20 cellular contexts compared by ENCODE assay signal in genomic region chr5:57335092-57335491, GRCh38.
DNase-seq lines count a peak whose midpoint lies in the region; ATAC-seq and TF ChIP-seq lines count a peak whose summit lies in the region.
"Had no signal": no experiment of that assay in that cellular context is flagged by ENCODE, and none has a peak within 500 bp of the region (broad histone marks: within the 10 kb centered on the region; RNA-seq: fewer than 3 reads in every experiment).

No MANE protein-coding gene starts in this region.

- BruUV-seq in PC-3 (replicated peaks; lab: Mats Ljungman, UMichigan), result no TSS peak

- no peak overlapping the region for H3K4me3 ChIP-seq in PC-3 (ENCODE audit: low read length)
- H3K4me3 ChIP-seq in osteoblast (ENCODE audit: insufficient read depth, low read length), result no peak overlapping the region
- H3K4me3 ChIP-seq in heart right ventricle, result no peak overlapping the region
- H3K4me3 ChIP-seq: SJCRH30, uterus had no signal

- H3K4me1 ChIP-seq in PC-3 (ENCODE audit: insufficient read depth, low read length) (peaks cover 49% of the 10 kb centered on the region), osteoblast (ENCODE audit: insufficient read depth, low read length) (peaks cover 5% of the 10 kb centered on the region), heart right ventricle (peaks cover 0 to 40% (median 9%) of the 10 kb centered on the region in 9 donors)
- H3K4me1 ChIP-seq: SJCRH30, uterus had no signal

- CTCF ChIA-PET in PC-3 (lab: Charles Lee), result no interaction called here

- H3F3A ChIP-seq in PC-3 (ENCODE audit: low read length, unreplicated experiment), result peaks cover 3% of the 10 kb centered on the region

- H3K27me3 Mint-ChIP-seq in nephron progenitor cell (ENCODE audit: low read depth, poor library complexity), result peaks cover 7% of the 10 kb centered on the region
- H3K27me3 Mint-ChIP-seq: naive B cell had no signal

- H3K27me3 ChIP-seq in PC-3 (ENCODE audit: low read length) (no peaks in the 10 kb centered on the region), osteoblast (ENCODE audit: insufficient read depth, low read length) (no peaks in the 10 kb centered on the region), heart right ventricle (no peaks in the 10 kb centered on the region)
- H3K27me3 ChIP-seq: SJCRH30, uterus had no signal

- H3K9me2 ChIP-seq in PC-3 (replicated peaks; ENCODE audit: low read length), result no peaks in the 10 kb centered on the region

- WGBS in heart right ventricle, 2 donors, result 93% methylated on average over 1 of the region's 1 CpG

- peaks cover 17% of the 10 kb centered on the region for H3K4me1 Mint-ChIP-seq in nephron progenitor cell
- H3K4me1 Mint-ChIP-seq: naive B cell had no signal

- H3K9me3 ChIP-seq in PC-3 (ENCODE audit: low read length) (no peaks in the 10 kb centered on the region), osteoblast (ENCODE audit: low read depth, low read length) (no peaks in the 10 kb centered on the region), heart right ventricle (no peaks in the 10 kb centered on the region)
- H3K9me3 ChIP-seq: SJCRH30, uterus had no signal

- intact Hi-C loops in PC-3 (cut with micrococcal nuclease), result loop anchor here (1.0 to 2.0 kb wide), 3 partner anchors 36 to 78 kb away; no protein-coding TSS in a partner anchor
- intact Hi-C loops in heart right ventricle (cut with DNase I), result no loop called here

- H3K27ac ChIP-seq in PC-3 (ENCODE audit: low read length), result peak overlapping the region; percentile 53
- peak overlapping the region; percentile 6 for H3K27ac ChIP-seq in epithelial cell of prostate
- peak overlapping the region; percentile 26 for H3K27ac ChIP-seq in osteoblast (ENCODE audit: low read depth, low read length)
- H3K27ac ChIP-seq in heart right ventricle, result no peak overlapping the region
- H3K27ac ChIP-seq: SJCRH30, uterus had no signal

- H3K36me3 Mint-ChIP-seq in nephron progenitor cell (ENCODE audit: low read depth), result no peaks in the 10 kb centered on the region
- H3K36me3 Mint-ChIP-seq: CD8-positive, alpha-beta T cell; naive B cell had no signal

- no peaks in the 10 kb centered on the region for H4K20me1 ChIP-seq in PC-3 (ENCODE audit: low read length)
- H4K20me1 ChIP-seq in osteoblast (ENCODE audit: insufficient read depth, low read length), result no peaks in the 10 kb centered on the region

- POLR2A ChIA-PET in PC-3 (lab: Charles Lee; ENCODE audit: unreplicated experiment), result no interaction called here

- no peak for TF ChIP-seq CTCF in PC-3 (conservative IDR thresholded peaks at IDR 0.05; ENCODE audit: low read depth, low read length)
- no peak for TF ChIP-seq CTCF in osteoblast (IDR thresholded peaks at IDR 0.05; ENCODE audit: extremely low read depth, low read depth, low read length)
- no peak for TF ChIP-seq CTCF in nephron progenitor cell (IDR thresholded peaks at IDR 0.05)
- no peak for TF ChIP-seq CTCF in heart right ventricle (IDR thresholded peaks at IDR 0.05)

- H3K79me2 ChIP-seq in PC-3 (ENCODE audit: low read length), result no peaks in the 10 kb centered on the region
- H3K79me2 ChIP-seq in osteoblast (ENCODE audit: insufficient read depth, low read length), result no peaks in the 10 kb centered on the region

- 0 out of 2 replicates have a peak overlapping the region, but pooled peaks have one; percentile 15 for H3K4me2 ChIP-seq in PC-3 (ENCODE audit: low read length)
- no peak overlapping the region for H3K4me2 ChIP-seq in osteoblast (ENCODE audit: insufficient read depth, low read length)

- H2AFZ ChIP-seq in PC-3 (ENCODE audit: low read length) (no peak overlapping the region), osteoblast (ENCODE audit: low read length) (no peak overlapping the region)

- DNase-seq in EH (ENCODE audit: low read depth), result peak; percentile 90
- DNase-seq in PC-3, result peak; percentile 78
- DNase-seq in epithelial cell of prostate (ENCODE audit: low read depth, low spot score), result peak; percentile 58
- DNase-seq in osteoblast (ENCODE audit: insufficient read length, low spot score, missing footprints), result peak; percentile 70
- DNase-seq in COLO668 (lab: John Stamatoyannopoulos, UW; ENCODE audit: unreplicated experiment), result no peak
- DNase-seq in nephron progenitor cell, result no peak
- DNase-seq in heart right ventricle, result no peak
- DNase-seq: aorta; CD8-positive, alpha-beta T cell; effector CD8-positive, alpha-beta T cell; GF-D8; H7; naive B cell; NCI-H2171; retina; SJCRH30; stimulated activated CD4-positive, alpha-beta T cell treated with anti-CD3 and anti-CD28 coated beads, Interleukin-4, amount 100 ng/mL, for 1 hour; uterus had no signal

- H3K4me3 Mint-ChIP-seq in nephron progenitor cell, result no peak overlapping the region
- H3K4me3 Mint-ChIP-seq: CD8-positive, alpha-beta T cell; naive B cell had no signal

- H3K36me3 ChIP-seq in PC-3 (ENCODE audit: low read depth, low read length) (no peaks in the 10 kb centered on the region; the same call in 1 of the 2 replicates), osteoblast (ENCODE audit: insufficient read depth, low read length) (no peaks in the 10 kb centered on the region), heart right ventricle (no peaks in the 10 kb centered on the region)
- H3K36me3 ChIP-seq: SJCRH30, uterus had no signal

- peaks cover 8% of the 10 kb centered on the region for H3K9me3 Mint-ChIP-seq in nephron progenitor cell
- H3K9me3 Mint-ChIP-seq: activated T-helper 2 cell treated with anti-CD3 and anti-CD28 coated beads, Interferon-gamma antibody, Interleukin-2, Interleukin-4, amounts not matched to agents 10 μg/mL and 5 μg/mL and 100 μg/mL, durations not matched to agents 14 hours and 24 hours and 36 hours; CD8-positive, alpha-beta T cell had no signal

- ATAC-seq in PC-3, result peak; percentile 84
- ATAC-seq in GM21515 (IDR thresholded peaks at IDR 0.05; ENCODE audit: unreplicated experiment), result no peak
- ATAC-seq in heart right ventricle, result no peak
- ATAC-seq: CD8-positive, alpha-beta T cell had no signal

- no peak overlapping the region for H3K27ac Mint-ChIP-seq in nephron progenitor cell
- H3K27ac Mint-ChIP-seq: activated T-helper 2 cell treated with anti-CD3 and anti-CD28 coated beads, Interferon-gamma antibody, Interleukin-2, Interleukin-4, amounts not matched to agents 10 μg/mL and 5 μg/mL and 100 μg/mL, durations not matched to agents 14 hours and 24 hours and 36 hours; CD8-positive, alpha-beta T cell; naive B cell had no signal

- H3K9ac ChIP-seq in PC-3 (ENCODE audit: low read length), result no peak overlapping the region

Comparison
In these comparisons a context has a peak if more than half of its experiments do, and no peak if none do; other contexts are left out.
1. DNase-seq: peak in EH (single experiment), PC-3 (single experiment), epithelial cell of prostate (single experiment) and osteoblast (single experiment); none in COLO668 (single experiment), nephron progenitor cell (single experiment) and heart right ventricle (0 of 2).
2. H3K27ac ChIP-seq: peak in PC-3 (single experiment), epithelial cell of prostate (single experiment) and osteoblast (single experiment); none in heart right ventricle (0 of 10).